ENCODE assay signal across 19 cellular contexts in the genomic region with DNA sequence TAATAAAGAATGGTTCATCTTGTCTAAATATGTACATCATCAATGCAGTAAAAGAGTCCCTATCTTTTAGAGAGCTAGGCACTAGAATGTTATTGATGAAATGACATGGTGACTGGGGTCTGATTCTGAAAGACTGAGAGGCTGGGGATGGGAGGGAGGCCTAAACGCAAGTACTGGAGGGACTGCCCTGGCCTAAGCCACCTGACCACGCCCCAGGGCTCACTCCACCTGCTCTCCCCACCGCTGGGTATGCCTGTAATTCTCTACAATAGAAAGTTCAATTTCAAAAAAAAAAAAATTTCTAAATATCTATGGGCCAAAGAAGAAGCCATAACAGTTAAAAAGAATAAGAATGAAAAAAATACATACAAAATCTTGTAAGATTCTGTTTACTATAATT.
"Had no signal": no experiment of that assay in that cellular context is flagged by ENCODE, and none has a peak within 500 bp of the region (broad histone marks: within the 10 kb centered on the region; RNA-seq: fewer than 3 reads in every experiment).

No MANE protein-coding gene starts in this region.

- H3K4me1 ChIP-seq: foreskin keratinocyte had no signal

- H3K36me3 ChIP-seq: pancreas, tibial artery had no signal

- H3K27ac ChIP-seq: coronary artery, esophagus muscularis mucosa, foreskin keratinocyte, pancreas, testis, tibial artery had no signal

- DNase-seq: dermis blood vessel endothelial cell; effector memory CD4-positive, alpha-beta T cell; foreskin keratinocyte; mesenchymal stem cell; mucosa of descending colon; naive B cell; pancreas; stimulated activated CD4-positive, alpha-beta T cell treated with anti-CD3 and anti-CD28 coated beads, Interleukin-2, amount 100 ng/mL, for 24 hours; stimulated activated CD4-positive, alpha-beta T cell treated with anti-CD3 and anti-CD28 coated beads, Interleukin-4, amount 100 ng/mL, for 24 hours; stimulated activated naive CD4-positive, alpha-beta T cell treated with Interleukin-2 at 50 U/mL for 16 hours; substantia nigra; testis; tibial artery had no signal

- H3K9me3 Mint-ChIP-seq: naive B cell; stimulated activated effector memory CD8-positive, alpha-beta T cell treated with anti-CD3 and anti-CD28 coated beads, Interleukin-12 subunit alpha, Interleukin-12 subunit beta, amount 100 ng/mL, for 72 hours; type B pancreatic cell had no signal

- H3K4me3 ChIP-seq: coronary artery, esophagus muscularis mucosa, mucosa of descending colon, pancreas, testis, tibial artery had no signal

- ATAC-seq: foreskin keratinocyte; mucosa of descending colon; pancreas; sciatic nerve; stimulated activated effector memory CD8-positive, alpha-beta T cell treated with anti-CD3 and anti-CD28 coated beads, Interleukin-12 subunit alpha, Interleukin-12 subunit beta, amount 100 ng/mL, for 72 hours had no signal

- H3K4me3 Mint-ChIP-seq: mesothelial cell of epicardium; naive B cell; stimulated activated effector memory CD8-positive, alpha-beta T cell treated with anti-CD3 and anti-CD28 coated beads, Interleukin-12 subunit alpha, Interleukin-12 subunit beta, amount 100 ng/mL, for 72 hours; type B pancreatic cell had no signal

- H3K27me3 Mint-ChIP-seq: naive B cell, type B pancreatic cell had no signal

- H3K27ac Mint-ChIP-seq: mesothelial cell of epicardium; naive B cell; stimulated activated effector memory CD8-positive, alpha-beta T cell treated with anti-CD3 and anti-CD28 coated beads, Interleukin-12 subunit alpha, Interleukin-12 subunit beta, amount 100 ng/mL, for 72 hours; type B pancreatic cell had no signal

- H3K9me3 ChIP-seq: esophagus muscularis mucosa, mucosa of descending colon, pancreas, testis, tibial artery had no signal

- H3K27me3 ChIP-seq: esophagus muscularis mucosa, foreskin keratinocyte, pancreas, testis, tibial artery had no signal

- H3K36me3 Mint-ChIP-seq: mesothelial cell of epicardium; naive B cell; stimulated activated effector memory CD8-positive, alpha-beta T cell treated with anti-CD3 and anti-CD28 coated beads, Interleukin-12 subunit alpha, Interleukin-12 subunit beta, amount 100 ng/mL, for 72 hours; type B pancreatic cell had no signal
